Comparison of ENCODE assay signal across 8 cellular contexts in the genomic region with DNA sequence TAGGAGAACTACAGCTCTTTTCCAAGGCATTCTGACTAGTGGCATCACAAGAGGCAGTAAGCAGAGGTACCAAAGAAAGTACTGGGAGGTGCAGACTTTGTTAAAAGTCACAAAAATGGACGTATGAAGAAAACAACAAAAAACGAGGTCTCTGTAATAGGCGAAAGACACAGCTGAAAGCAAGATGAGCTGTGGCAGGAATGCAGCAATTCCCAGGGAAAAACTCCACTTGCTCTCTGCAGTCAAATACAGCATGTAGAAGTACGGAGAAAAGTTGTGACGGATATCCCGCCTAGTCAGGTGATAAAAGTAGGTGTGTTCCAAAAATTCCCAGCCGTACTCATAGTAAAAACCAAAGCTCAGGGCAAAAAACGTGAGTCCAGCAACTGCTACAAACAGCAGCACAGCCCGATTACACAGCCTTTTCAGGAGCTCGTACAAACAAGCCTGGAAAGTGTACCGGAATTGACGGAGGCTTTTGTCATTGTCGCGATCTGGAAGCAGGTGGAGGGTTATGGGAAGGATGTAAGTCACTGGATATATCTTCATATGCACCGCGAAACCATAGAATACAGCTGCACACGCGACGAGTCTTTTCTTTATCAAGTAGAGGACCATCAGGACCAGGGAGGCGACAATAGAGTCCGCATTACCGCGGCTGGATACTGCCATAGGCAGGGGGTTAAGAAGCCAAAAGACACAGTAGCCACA.
DNase-seq lines count a peak whose midpoint lies in the region; ATAC-seq, FAIRE-seq and TF ChIP-seq lines count a peak whose summit lies in the region.

No MANE protein-coding gene starts in this region.

- peak overlapping the region; percentile 83 for H3K9ac ChIP-seq in ES-I3 (ENCODE audit: low read depth, low read length)
- H3K9ac ChIP-seq in duodenal mucosa (ENCODE audit: low read depth in 1 of 2, low read length in 2 of 2) = peak overlapping the region; percentile 64 to 83
- H3K9ac ChIP-seq in muscle layer of colon (ENCODE audit: low read length) = peak overlapping the region; percentile 83

- peak; percentile 13 for ATAC-seq in GM21619 (IDR thresholded peaks at IDR 0.05; ENCODE audit: unreplicated experiment)

- FAIRE-seq in H54 (lab: Jason Lieb, UNC) = no peak

- H3K36me3 ChIP-seq in ES-I3 (ENCODE audit: insufficient read depth, low read length) = no peaks in the 10 kb centered on the region
- peaks cover 0 to 4% of the 10 kb centered on the region in 2 donors for H3K36me3 ChIP-seq in duodenal mucosa (ENCODE audit: control insufficient read depth in 1 of 2, insufficient read depth in 2 of 2, low read length in 2 of 2)
- no peaks in the 10 kb centered on the region for H3K36me3 ChIP-seq in muscle layer of colon (ENCODE audit: insufficient read depth, low read length)

- no peak for TF ChIP-seq POLR2A in H54 (IDR thresholded peaks at IDR 0.05; ENCODE audit: low read depth, low read length)

- peak; percentile 72 for DNase-seq in OCI-M1 (lab: John Stamatoyannopoulos, UW)
- no peak for DNase-seq in NCI-H226
- no peak for DNase-seq in H54 (ENCODE audit: insufficient read length, low spot score)
- no peak for DNase-seq in foreskin melanocyte

- H3K4me3 ChIP-seq in duodenal mucosa (ENCODE audit: low read depth in 1 of 2, low read length in 2 of 2) = peak overlapping the region; percentile 91 to 94
- H3K4me3 ChIP-seq in muscle layer of colon (ENCODE audit: low read depth in 1 of 2, low read length in 2 of 2) = peak overlapping the region; percentile 43 to 96

- H3K27ac ChIP-seq in duodenal mucosa (ENCODE audit: low read depth, low read length) (no peak overlapping the region), muscle layer of colon (ENCODE audit: low read depth, low read length) (no peak overlapping the region)

- no peaks in the 10 kb centered on the region; the same call in 1 of the 2 replicates for H3K4me1 ChIP-seq in ES-I3 (ENCODE audit: insufficient read depth, low read length)
- H3K4me1 ChIP-seq in duodenal mucosa (ENCODE audit: control insufficient read depth in 1 of 2, insufficient read depth in 2 of 2, low read length in 2 of 2) = peaks cover 26% of the 10 kb centered on the region in 2 donors
- H3K4me1 ChIP-seq in muscle layer of colon (ENCODE audit: insufficient read depth, low read length) = peaks cover 20% of the 10 kb centered on the region

- no peaks in the 10 kb centered on the region for H3K27me3 ChIP-seq in duodenal mucosa (ENCODE audit: control insufficient read depth in 1 of 2, insufficient read depth in 2 of 2, low read length in 2 of 2)
- H3K27me3 ChIP-seq in muscle layer of colon (ENCODE audit: control insufficient read depth in 1 of 2, insufficient read depth in 2 of 2, low read length in 2 of 2) = no peaks in the 10 kb centered on the region

- H3K9me3 ChIP-seq in ES-I3 (ENCODE audit: control insufficient read depth, insufficient read depth, low read length) (no peaks in the 10 kb centered on the region), duodenal mucosa (ENCODE audit: control insufficient read depth in 1 of 2, low read length in 2 of 2) (no peaks in the 10 kb centered on the region), muscle layer of colon (ENCODE audit: low read length) (no peaks in the 10 kb centered on the region)
